8 cellular contexts compared by ENCODE assay signal in the genomic region with DNA sequence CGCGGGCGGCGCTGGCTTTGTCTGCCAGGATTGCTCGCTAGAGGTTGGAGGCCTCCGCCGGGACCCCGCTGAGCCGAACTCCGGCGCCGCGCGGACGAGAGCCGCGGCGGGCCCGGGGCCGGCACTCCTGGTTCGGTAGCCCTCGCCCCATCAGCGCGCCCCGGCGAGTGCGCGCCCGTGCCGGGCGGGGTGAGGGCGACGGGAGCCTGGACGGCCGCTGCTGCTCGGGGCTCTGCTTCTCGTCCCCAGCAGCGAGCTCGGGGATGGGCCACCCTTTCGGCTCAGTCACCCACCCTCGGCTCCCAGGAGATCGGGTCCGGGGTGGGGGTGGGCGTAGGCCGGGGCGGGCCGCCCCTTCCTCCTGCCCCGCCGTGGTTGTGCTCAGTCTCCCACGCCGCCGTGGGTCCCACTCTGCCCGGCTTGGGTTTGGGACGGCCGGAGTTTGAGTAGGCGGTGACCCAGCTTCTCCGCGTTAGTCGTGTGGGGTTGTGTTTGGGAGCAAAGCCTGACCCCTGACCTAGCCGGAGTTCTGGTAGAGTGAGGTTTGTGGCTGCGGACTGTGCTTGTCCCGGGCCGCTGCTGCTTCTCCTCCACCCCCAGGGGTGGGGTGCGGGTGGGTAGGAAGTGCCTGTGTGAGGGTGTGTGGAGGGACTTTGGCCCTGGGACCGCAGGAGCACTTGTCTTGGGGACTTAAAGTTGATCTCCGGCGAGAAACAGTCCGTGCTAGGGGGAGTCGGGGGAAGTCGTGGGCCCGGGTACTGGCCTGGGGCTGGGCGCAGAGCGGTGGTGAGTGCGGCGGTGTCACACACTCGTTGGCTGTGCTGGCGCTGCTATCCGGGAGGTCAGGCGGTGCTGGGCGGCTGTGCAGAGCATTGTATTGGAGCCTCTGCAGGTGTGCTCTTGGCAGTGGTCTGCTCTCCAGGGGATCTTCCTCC.
A peak's percentile ranks its signal among the peaks of the same experiment; 100 is the strongest.
DNase-seq lines count a peak whose midpoint lies in the region; ATAC-seq and TF ChIP-seq lines count a peak whose summit lies in the region.

No MANE protein-coding gene starts in this region.

- ATAC-seq in HG03159 (IDR thresholded peaks at IDR 0.05; ENCODE audit: unreplicated experiment), result peak; percentile 29

- TF ChIP-seq POLR2A in GM19099 (IDR thresholded peaks at IDR 0.05; ENCODE audit: extremely low read depth, insufficient read length, low read depth), result peak; percentile 29

- peak overlapping the region; percentile 97 for H3K27ac ChIP-seq in muscle layer of colon (ENCODE audit: low read depth, low read length)

- TF ChIP-seq CTCF in epithelial cell of esophagus (IDR thresholded peaks at IDR 0.05; ENCODE audit: insufficient read depth, low read depth, low read length, missing control alignments), result no peak

- no peaks in the 10 kb centered on the region for H3K9me3 ChIP-seq in muscle layer of colon (ENCODE audit: low read length)

- H3K36me3 ChIP-seq in muscle layer of colon (ENCODE audit: insufficient read depth, low read length), result no peaks in the 10 kb centered on the region

- H3K27me3 ChIP-seq in muscle layer of colon (ENCODE audit: control insufficient read depth in 1 of 2, insufficient read depth in 2 of 2, low read length in 2 of 2), result no peaks in the 10 kb centered on the region

- H3K4me3 ChIP-seq in epithelial cell of esophagus (ENCODE audit: low read length) (peak overlapping the region; percentile 89), muscle layer of colon (ENCODE audit: low read depth in 1 of 2, low read length in 2 of 2) (peak overlapping the region; percentile 74 to 83)

- H3K4me1 ChIP-seq in muscle layer of colon (ENCODE audit: insufficient read depth, low read length), result peaks cover 46% of the 10 kb centered on the region

- DNase-seq in CD1c-positive myeloid dendritic cell (ENCODE audit: extremely low spot score) (peak; percentile 61), SW480 (ENCODE audit: low spot score) (peak; percentile 32), epithelial cell of esophagus (ENCODE audit: low read depth) (no peak), hippocampal formation (lab: John Stamatoyannopoulos, UW) (no peak)
- DNase-seq in stimulated activated CD4-positive, alpha-beta T cell treated with anti-CD3 and anti-CD28 coated beads, Interleukin-12 subunit alpha, Interleukin-12 subunit beta, amount 100 ng/mL, for 4 hours, result no peak

- peak overlapping the region; percentile 64 for H3K9ac ChIP-seq in muscle layer of colon (ENCODE audit: low read length)

Comparison
In these comparisons a context has a peak if more than half of its experiments do, and no peak if none do; other contexts are left out.
1. DNase-seq: peak in CD1c-positive myeloid dendritic cell (single experiment) and SW480 (single experiment); none in epithelial cell of esophagus (single experiment), hippocampal formation (0 of 2) and stimulated activated CD4-positive, alpha-beta T cell treated with anti-CD3 and anti-CD28 coated beads, Interleukin-12 subunit alpha, Interleukin-12 subunit beta, amount 100 ng/mL, for 4 hours (single experiment).